In genomic region chr2:43611987-43612894, GRCh38 we compare ENCODE assay signal across 8 cellular contexts. TPM values are rescaled to one million over a fixed set of nuclear protein-coding genes. Genes with fewer than 3 reads are reported as not detected.
A peak's percentile ranks its signal among the peaks of the same experiment; 100 is the strongest.
DNase-seq lines count a peak whose midpoint lies in the region; ATAC-seq and TF ChIP-seq lines count a peak whose summit lies in the region.

No MANE protein-coding gene starts in this region.

- no peaks in the 10 kb centered on the region for H3K36me3 Mint-ChIP-seq in activated T-cell treated with anti-CD3 and anti-CD28 coated beads, Interleukin-2, amount 50 U/mL, for 72 hours (ENCODE audit: insufficient read depth in 2 of 2)

- H3K4me1 ChIP-seq in osteoblast (ENCODE audit: insufficient read depth, low read length) = no peaks in the 10 kb centered on the region
- H3K4me1 ChIP-seq in tibial nerve = peaks cover 0 to 18% (median 0%) of the 10 kb centered on the region in 4 donors

- H3K27ac ChIP-seq in osteoblast (ENCODE audit: low read depth, low read length) = no peak overlapping the region
- no peak overlapping the region for H3K27ac ChIP-seq in tibial nerve

- no peak overlapping the region for H3K4me3 ChIP-seq in fibroblast of the aortic adventitia (ENCODE audit: low read depth, low read length)
- H3K4me3 ChIP-seq in osteoblast (ENCODE audit: insufficient read depth, low read length) = no peak overlapping the region
- H3K4me3 ChIP-seq in tibial nerve = no peak overlapping the region

- WGBS in tibial nerve, 2 donors = 57 to 61% methylated on average over 14 of the region's 14 CpGs

- H4K20me1 ChIP-seq in osteoblast (ENCODE audit: insufficient read depth, low read length) = no peaks in the 10 kb centered on the region

- H3K4me3 Mint-ChIP-seq in activated T-cell treated with anti-CD3 and anti-CD28 coated beads, Interleukin-2, amount 50 U/mL, for 72 hours = no peak overlapping the region

- H3K9me3 ChIP-seq in osteoblast (ENCODE audit: low read depth, low read length) (no peaks in the 10 kb centered on the region), tibial nerve (no peaks in the 10 kb centered on the region)

- ATAC-seq in GM18868 (IDR thresholded peaks at IDR 0.05; ENCODE audit: unreplicated experiment) = peak; percentile 83
- ATAC-seq in activated T-cell treated with anti-CD3 and anti-CD28 coated beads, Interleukin-2, amount 50 U/mL, for 72 hours (replicated peaks in 1 of 2) = peak; percentile 90 to 92

- H3K27me3 Mint-ChIP-seq in activated T-cell treated with anti-CD3 and anti-CD28 coated beads, Interleukin-2, amount 50 U/mL, for 72 hours (ENCODE audit: low read depth) = peaks cover 5% of the 10 kb centered on the region

- DNase-seq in AG09319 (ENCODE audit: extremely low read depth, low read depth) = peak; percentile 32
- DNase-seq in KBM-7 = peak; percentile 86
- peak; percentile 69 for DNase-seq in RPMI7951 (ENCODE audit: low read depth)
- DNase-seq in activated T-cell treated with anti-CD3 and anti-CD28 coated beads, Interleukin-2, amount 50 U/mL, for 72 hours = peak; percentile 72 to 81
- peak; percentile 80 for DNase-seq in fibroblast of the aortic adventitia (ENCODE audit: low read depth)
- peak; percentile 32 for DNase-seq in osteoblast (ENCODE audit: insufficient read length, low spot score, missing footprints)
- DNase-seq in tibial nerve (ENCODE audit: low spot score in 2 of 2) = peak; percentile 65 to 91

- TF ChIP-seq CTCF in AG09319 (IDR thresholded peaks at IDR 0.05; ENCODE audit: low read depth, low read length) (peak; percentile 86), fibroblast of the aortic adventitia (IDR thresholded peaks at IDR 0.05; ENCODE audit: insufficient read depth, low read length) (peak; percentile 90), osteoblast (IDR thresholded peaks at IDR 0.05; ENCODE audit: extremely low read depth, low read depth, low read length) (peak; percentile 90), tibial nerve (IDR thresholded peaks at IDR 0.05) (peak; percentile 66 to 82 (median 79))

- TF ChIP-seq EP300 in tibial nerve (IDR thresholded peaks at IDR 0.05) = no peak

- H3K36me3 ChIP-seq in osteoblast (ENCODE audit: insufficient read depth, low read length) (no peaks in the 10 kb centered on the region), tibial nerve (no peaks in the 10 kb centered on the region)

- TF ChIP-seq POLR2A in tibial nerve (IDR thresholded peaks at IDR 0.05) = no peak

- peaks cover 15% of the 10 kb centered on the region for H3K4me1 Mint-ChIP-seq in activated T-cell treated with anti-CD3 and anti-CD28 coated beads, Interleukin-2, amount 50 U/mL, for 72 hours (ENCODE audit: low read depth)

- no peaks in the 10 kb centered on the region for H3K27me3 ChIP-seq in osteoblast (ENCODE audit: insufficient read depth, low read length)
- H3K27me3 ChIP-seq in tibial nerve = no peaks in the 10 kb centered on the region

- no peak overlapping the region for H3K27ac Mint-ChIP-seq in activated T-cell treated with anti-CD3 and anti-CD28 coated beads, Interleukin-2, amount 50 U/mL, for 72 hours

- in situ Hi-C loops in KBM-7 (cut with MboI; ENCODE audit: low pct_unique_long_range_greater_than_20kb, low sequenced_read_pairs) = loop anchor here (25.0 kb wide), 1 partner anchor 275 kb away; no protein-coding TSS in a partner anchor

- H2AFZ ChIP-seq in osteoblast (ENCODE audit: low read length) = no peak overlapping the region

- H3K4me2 ChIP-seq in osteoblast (ENCODE audit: insufficient read depth, low read length) = no peak overlapping the region

- no peaks in the 10 kb centered on the region for H3K79me2 ChIP-seq in osteoblast (ENCODE audit: insufficient read depth, low read length)

- no peaks in the 10 kb centered on the region for H3K9me3 Mint-ChIP-seq in activated T-cell treated with anti-CD3 and anti-CD28 coated beads, Interleukin-2, amount 50 U/mL, for 72 hours

RNA-seq across cellular contexts. Expression of gene THADA, which starts 16.4 kb away (rescaled TPM):
- 17.6 and 22.0 TPM in 2 replicates for total RNA-seq in RPMI7951 (2014; rRNA removed; shearing (Covaris generic))
- total RNA-seq in activated T-cell treated with anti-CD3 and anti-CD28 coated beads, Interleukin-2, amount 50 U/mL, for 72 hours = 10 to 100 TPM; 39.5 to 46.3 TPM
- total RNA-seq in fibroblast of the aortic adventitia (ENCODE audit: low replicate concordance) = 34.6 and 54.9 TPM in 2 replicates
- total RNA-seq in osteoblast = 38.0 and 39.4 TPM in 2 replicates
- 10 to 100 TPM; 35.7 to 49.2 (median 47.4) TPM for total RNA-seq in tibial nerve

RNA-seq across cellular contexts. Expression of gene PLEKHH2, which starts 24.8 kb away (rescaled TPM):
- 0.59 and 0.72 TPM in 2 replicates for total RNA-seq in RPMI7951 (2014; rRNA removed; shearing (Covaris generic))
- 1 to 10 TPM; 4.3 to 4.5 TPM for total RNA-seq in activated T-cell treated with anti-CD3 and anti-CD28 coated beads, Interleukin-2, amount 50 U/mL, for 72 hours
- total RNA-seq in fibroblast of the aortic adventitia (ENCODE audit: low replicate concordance) = 5.4 and 20.0 TPM in 2 replicates
- total RNA-seq in osteoblast = 18.8 and 19.2 TPM in 2 replicates
- 10 to 100 TPM; 44.6 to 78.7 (median 48.0) TPM for total RNA-seq in tibial nerve

Comparison
In these comparisons a context has a peak if more than half of its experiments do, and no peak if none do; other contexts are left out.
1. DNase-seq: peak in every context shown above with its lines; median percentile 86 in KBM-7; 80 in fibroblast of the aortic adventitia; 78 in tibial nerve; 76 in activated T-cell treated with anti-CD3 and anti-CD28 coated beads, Interleukin-2, amount 50 U/mL, for 72 hours; 69 in RPMI7951; 32 in AG09319; 32 in osteoblast.